In the genomic region with DNA sequence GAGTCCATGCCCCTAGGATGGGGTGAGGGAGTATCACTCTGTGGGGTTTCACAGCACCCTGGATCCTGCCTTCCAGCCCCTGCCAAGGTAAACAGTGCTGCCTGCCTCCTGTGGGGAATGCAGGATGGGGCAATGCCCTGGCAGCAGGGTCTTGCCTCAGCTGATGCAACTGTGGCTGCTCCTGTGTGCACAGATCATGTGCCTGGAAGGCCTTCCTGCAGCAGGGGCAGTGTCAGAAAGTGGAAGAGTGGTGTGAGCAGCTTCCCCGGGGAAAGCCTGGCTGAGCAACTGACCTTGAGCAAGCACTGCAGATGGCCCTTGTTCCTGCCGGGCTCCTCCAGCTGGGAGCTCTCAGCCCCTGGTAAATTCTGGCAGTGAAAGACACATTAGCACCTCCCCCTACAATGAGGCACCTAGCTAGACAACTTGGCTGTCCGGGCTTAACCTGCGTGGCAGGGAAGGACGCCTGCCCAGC, we compare ENCODE assay signal across 1 cellular context.
A peak's percentile ranks its signal among the peaks of the same experiment; 100 is the strongest.
TF ChIP-seq lines count a peak whose summit lies in the region.

No MANE protein-coding gene starts in this region.

TF ChIP-seq in HepG2, 621 proteins besides CTCF, POLR2A, EP300 and RAD21 (continued from another document and continues in another):
- TF ChIP-seq, protein P1, sequence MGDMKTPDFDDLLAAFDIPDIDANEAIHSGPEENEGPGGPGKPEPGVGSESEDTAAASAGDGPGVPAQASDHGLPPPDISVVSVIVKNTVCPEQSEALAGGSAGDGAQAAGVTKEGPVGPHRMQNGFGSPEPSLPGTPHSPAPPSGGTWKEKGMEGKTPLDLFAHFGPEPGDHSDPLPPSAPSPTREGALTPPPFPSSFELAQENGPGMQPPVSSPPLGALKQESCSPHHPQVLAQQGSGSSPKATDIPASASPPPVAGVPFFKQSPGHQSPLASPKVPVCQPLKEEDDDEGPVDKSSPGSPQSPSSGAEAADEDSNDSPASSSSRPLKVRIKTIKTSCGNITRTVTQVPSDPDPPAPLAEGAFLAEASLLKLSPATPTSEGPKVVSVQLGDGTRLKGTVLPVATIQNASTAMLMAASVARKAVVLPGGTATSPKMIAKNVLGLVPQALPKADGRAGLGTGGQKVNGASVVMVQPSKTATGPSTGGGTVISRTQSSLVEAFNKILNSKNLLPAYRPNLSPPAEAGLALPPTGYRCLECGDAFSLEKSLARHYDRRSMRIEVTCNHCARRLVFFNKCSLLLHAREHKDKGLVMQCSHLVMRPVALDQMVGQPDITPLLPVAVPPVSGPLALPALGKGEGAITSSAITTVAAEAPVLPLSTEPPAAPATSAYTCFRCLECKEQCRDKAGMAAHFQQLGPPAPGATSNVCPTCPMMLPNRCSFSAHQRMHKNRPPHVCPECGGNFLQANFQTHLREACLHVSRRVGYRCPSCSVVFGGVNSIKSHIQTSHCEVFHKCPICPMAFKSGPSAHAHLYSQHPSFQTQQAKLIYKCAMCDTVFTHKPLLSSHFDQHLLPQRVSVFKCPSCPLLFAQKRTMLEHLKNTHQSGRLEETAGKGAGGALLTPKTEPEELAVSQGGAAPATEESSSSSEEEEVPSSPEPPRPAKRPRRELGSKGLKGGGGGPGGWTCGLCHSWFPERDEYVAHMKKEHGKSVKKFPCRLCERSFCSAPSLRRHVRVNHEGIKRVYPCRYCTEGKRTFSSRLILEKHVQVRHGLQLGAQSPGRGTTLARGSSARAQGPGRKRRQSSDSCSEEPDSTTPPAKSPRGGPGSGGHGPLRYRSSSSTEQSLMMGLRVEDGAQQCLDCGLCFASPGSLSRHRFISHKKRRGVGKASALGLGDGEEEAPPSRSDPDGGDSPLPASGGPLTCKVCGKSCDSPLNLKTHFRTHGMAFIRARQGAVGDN (CRISPR knock-in tag; IDR thresholded peaks at IDR 0.05): peak; percentile 94
- TF ChIP-seq ZNF225 (CRISPR knock-in tag; IDR thresholded peaks at IDR 0.05): peak; percentile 70; the same call in 1 of the 2 replicates
- no peak for TF ChIP-seq PCBP1 (IDR thresholded peaks at IDR 0.05; ENCODE audit: borderline replicate concordance, low read depth, low read length)
- no peak for TF ChIP-seq ZBTB44 (CRISPR knock-in tag; IDR thresholded peaks at IDR 0.05)
- TF ChIP-seq ARID3A (IDR thresholded peaks at IDR 0.05; ENCODE audit: low read depth, low read length): no peak
- no peak for TF ChIP-seq SNRNP70 (IDR thresholded peaks at IDR 0.05; ENCODE audit: low read depth, low read length)
- TF ChIP-seq ZNF335 (CRISPR knock-in tag; IDR thresholded peaks at IDR 0.05): 0 out of 2 replicates have a peak, but pooled peaks have one; percentile 49
- TF ChIP-seq ZSCAN21 (CRISPR knock-in tag; IDR thresholded peaks at IDR 0.05; ENCODE audit: borderline replicate concordance): 0 out of 2 replicates have a peak, but pooled peaks have one; percentile 47
- peak; percentile 77; the same call in 1 of the 2 replicates for TF ChIP-seq ZNF12 (CRISPR knock-in tag; IDR thresholded peaks at IDR 0.05)
- TF ChIP-seq HBP1 (CRISPR knock-in tag; IDR thresholded peaks at IDR 0.05; ENCODE audit: low read depth): no peak; the same call in 1 of the 2 replicates
- TF ChIP-seq HNRNPUL1 (IDR thresholded peaks at IDR 0.05; ENCODE audit: low read depth, low read length): no peak
- no peak for TF ChIP-seq XRCC5 (optimal IDR thresholded peaks at IDR 0.05; ENCODE audit: low read length)
- peak; percentile 25; the same call in 1 of the 2 replicates for TF ChIP-seq USF2 (IDR thresholded peaks at IDR 0.05; ENCODE audit: low read depth, low read length)
- TF ChIP-seq USF2 (CRISPR knock-in tag; IDR thresholded peaks at IDR 0.05; ENCODE audit: borderline replicate concordance): no peak
- no peak for TF ChIP-seq FLYWCH1 (CRISPR knock-in tag; IDR thresholded peaks at IDR 0.05)
- TF ChIP-seq AKAP8 (CRISPR knock-in tag; IDR thresholded peaks at IDR 0.05): 0 out of 2 replicates have a peak, but pooled peaks have one; percentile 62
- TF ChIP-seq ZNF350 (CRISPR knock-in tag; IDR thresholded peaks at IDR 0.05; ENCODE audit: borderline replicate concordance, low read depth): 0 out of 2 replicates have a peak, but pooled peaks have one; percentile 43
- TF ChIP-seq, protein P2, sequence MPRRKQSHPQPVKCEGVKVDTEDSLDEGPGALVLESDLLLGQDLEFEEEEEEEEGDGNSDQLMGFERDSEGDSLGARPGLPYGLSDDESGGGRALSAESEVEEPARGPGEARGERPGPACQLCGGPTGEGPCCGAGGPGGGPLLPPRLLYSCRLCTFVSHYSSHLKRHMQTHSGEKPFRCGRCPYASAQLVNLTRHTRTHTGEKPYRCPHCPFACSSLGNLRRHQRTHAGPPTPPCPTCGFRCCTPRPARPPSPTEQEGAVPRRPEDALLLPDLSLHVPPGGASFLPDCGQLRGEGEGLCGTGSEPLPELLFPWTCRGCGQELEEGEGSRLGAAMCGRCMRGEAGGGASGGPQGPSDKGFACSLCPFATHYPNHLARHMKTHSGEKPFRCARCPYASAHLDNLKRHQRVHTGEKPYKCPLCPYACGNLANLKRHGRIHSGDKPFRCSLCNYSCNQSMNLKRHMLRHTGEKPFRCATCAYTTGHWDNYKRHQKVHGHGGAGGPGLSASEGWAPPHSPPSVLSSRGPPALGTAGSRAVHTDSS (CRISPR knock-in tag; conservative IDR thresholded peaks at IDR 0.05): no peak
- peak; percentile 73 for TF ChIP-seq TEAD3 (CRISPR knock-in tag; optimal IDR thresholded peaks at IDR 0.05; ENCODE audit: borderline replicate concordance)
- peak; percentile 78 for TF ChIP-seq ZNF644 (CRISPR knock-in tag; IDR thresholded peaks at IDR 0.05; ENCODE audit: low read depth)
- TF ChIP-seq ZNF878 (CRISPR knock-in tag; IDR thresholded peaks at IDR 0.05): peak; percentile 60; the same call in 1 of the 2 replicates
- TF ChIP-seq ZMYM2 (CRISPR knock-in tag; IDR thresholded peaks at IDR 0.05): no peak
- TF ChIP-seq SMAD1 (CRISPR knock-in tag; IDR thresholded peaks at IDR 0.05; ENCODE audit: borderline replicate concordance, low read depth): no peak
- no peak for TF ChIP-seq ZNF430 (CRISPR knock-in tag; IDR thresholded peaks at IDR 0.05)
- TF ChIP-seq ZEB1 (IDR thresholded peaks at IDR 0.05; ENCODE audit: insufficient replicate concordance, low read depth): no peak
- no peak; the same call in 1 of the 2 replicates for TF ChIP-seq ARHGAP35 (CRISPR knock-in tag; IDR thresholded peaks at IDR 0.05; ENCODE audit: borderline replicate concordance)
- no peak for TF ChIP-seq ZNF333 (CRISPR knock-in tag; IDR thresholded peaks at IDR 0.05; ENCODE audit: borderline replicate concordance)
- no peak for TF ChIP-seq ZBTB7B (CRISPR knock-in tag; IDR thresholded peaks at IDR 0.05)
- TF ChIP-seq TRAFD1 (CRISPR knock-in tag; IDR thresholded peaks at IDR 0.05; ENCODE audit: borderline replicate concordance): no peak
- peak; percentile 91; the same call in 1 of the 2 replicates for TF ChIP-seq TFAP4 (IDR thresholded peaks at IDR 0.05; ENCODE audit: borderline replicate concordance, low read depth)
- TF ChIP-seq, protein P3, sequence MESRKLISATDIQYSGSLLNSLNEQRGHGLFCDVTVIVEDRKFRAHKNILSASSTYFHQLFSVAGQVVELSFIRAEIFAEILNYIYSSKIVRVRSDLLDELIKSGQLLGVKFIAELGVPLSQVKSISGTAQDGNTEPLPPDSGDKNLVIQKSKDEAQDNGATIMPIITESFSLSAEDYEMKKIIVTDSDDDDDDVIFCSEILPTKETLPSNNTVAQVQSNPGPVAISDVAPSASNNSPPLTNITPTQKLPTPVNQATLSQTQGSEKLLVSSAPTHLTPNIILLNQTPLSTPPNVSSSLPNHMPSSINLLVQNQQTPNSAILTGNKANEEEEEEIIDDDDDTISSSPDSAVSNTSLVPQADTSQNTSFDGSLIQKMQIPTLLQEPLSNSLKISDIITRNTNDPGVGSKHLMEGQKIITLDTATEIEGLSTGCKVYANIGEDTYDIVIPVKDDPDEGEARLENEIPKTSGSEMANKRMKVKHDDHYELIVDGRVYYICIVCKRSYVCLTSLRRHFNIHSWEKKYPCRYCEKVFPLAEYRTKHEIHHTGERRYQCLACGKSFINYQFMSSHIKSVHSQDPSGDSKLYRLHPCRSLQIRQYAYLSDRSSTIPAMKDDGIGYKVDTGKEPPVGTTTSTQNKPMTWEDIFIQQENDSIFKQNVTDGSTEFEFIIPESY (CRISPR knock-in tag; IDR thresholded peaks at IDR 0.05): peak; percentile 58; the same call in 1 of the 2 replicates
- TF ChIP-seq NFIB (CRISPR knock-in tag; IDR thresholded peaks at IDR 0.05; ENCODE audit: borderline replicate concordance): no peak
- peak; percentile 14 for TF ChIP-seq AGO2 (optimal IDR thresholded peaks at IDR 0.05; ENCODE audit: low read depth, low read length)
- no peak for TF ChIP-seq KAT2B (IDR thresholded peaks at IDR 0.05; ENCODE audit: borderline replicate concordance, low read depth, low read length)
- TF ChIP-seq GTF2F1 (IDR thresholded peaks at IDR 0.05; ENCODE audit: low read length): no peak
- no peak for TF ChIP-seq SOX13 (IDR thresholded peaks at IDR 0.05)
- peak in 1 of 2 experiments; percentile 73; a peak in 2 of 4 replicates for TF ChIP-seq SOX13 (CRISPR knock-in tag; conservative IDR thresholded peaks at IDR 0.05 in 1 of 2, IDR thresholded peaks at IDR 0.05 in 1 of 2)
- no peak for TF ChIP-seq ZNF773 (CRISPR knock-in tag; IDR thresholded peaks at IDR 0.05; ENCODE audit: borderline replicate concordance)
- no peak for TF ChIP-seq ZBTB21 (CRISPR knock-in tag; IDR thresholded peaks at IDR 0.05)
- 0 out of 2 replicates have a peak, but pooled peaks have one; percentile 53 for TF ChIP-seq ZNF747 (CRISPR knock-in tag; IDR thresholded peaks at IDR 0.05; ENCODE audit: borderline replicate concordance)
- TF ChIP-seq NFKB2 (CRISPR knock-in tag; IDR thresholded peaks at IDR 0.05; ENCODE audit: borderline replicate concordance): peak; percentile 8; the same call in 1 of the 2 replicates
- no peak for TF ChIP-seq ZNF550 (CRISPR knock-in tag; IDR thresholded peaks at IDR 0.05; ENCODE audit: borderline replicate concordance)
- TF ChIP-seq STAT5B (CRISPR knock-in tag; IDR thresholded peaks at IDR 0.05): no peak
- peak; percentile 28; the same call in 1 of the 2 replicates for TF ChIP-seq SMC3 (IDR thresholded peaks at IDR 0.05; ENCODE audit: low read length)
